11 cellular contexts compared by ENCODE assay signal in genomic region chr17:38911731-38912081, GRCh38. TPM values are rescaled to one million over a fixed set of nuclear protein-coding genes. Genes with fewer than 3 reads are reported as not detected.
A peak's percentile ranks its signal among the peaks of the same experiment; 100 is the strongest.
DNase-seq lines count a peak whose midpoint lies in the region; ATAC-seq and TF ChIP-seq lines count a peak whose summit lies in the region.
"Not testable (repeated sequence)": the region's sequence is repeated elsewhere in the genome, so short reads cannot be mapped to it uniquely, and the experiment has no call there.
"Had no signal": no experiment of that assay in that cellular context is flagged by ENCODE, and none has a peak within 500 bp of the region (broad histone marks: within the 10 kb centered on the region; RNA-seq: fewer than 3 reads in every experiment).

No MANE protein-coding gene starts in this region.

- CTCF ChIA-PET in IMR-90 (lab: Yijun Ruan, JAX); activated naive CD4-positive, alpha-beta T cell treated with anti-CD3 and anti-CD28 coated beads for 36 hours (lab: Charles Lee); MCF 10A (lab: Yijun Ruan, JAX): not testable (repeated sequence)

- H2AK5ac ChIP-seq in IMR-90 (ENCODE audit: low read depth, low read length): not testable (repeated sequence)

- not testable (repeated sequence) for H2BK120ac ChIP-seq in IMR-90 (ENCODE audit: low read depth, low read length)

- not testable (repeated sequence) for ATAC-seq in IMR-90 (ENCODE audit: low read depth); aorta (ENCODE audit: low FRiP score)

- not testable (repeated sequence) for H3K27me3 ChIP-seq in IMR-90 (ENCODE audit: control insufficient read depth, insufficient read depth, low read length); esophagus squamous epithelium; hepatocyte; subcutaneous abdominal adipose tissue (ENCODE audit: control insufficient read depth in 5 of 5, insufficient read depth in 4 of 5, low read length in 5 of 5); aorta (ENCODE audit: control insufficient read depth in 1 of 2, insufficient read depth in 2 of 2, low read length in 1 of 2)

- TF ChIP-seq CTCF in IMR-90 (conservative IDR thresholded peaks at IDR 0.05; ENCODE audit: low read depth, low read length); MCF 10A (IDR thresholded peaks at IDR 0.05; ENCODE audit: unreplicated experiment); esophagus squamous epithelium (IDR thresholded peaks at IDR 0.05); hepatocyte (IDR thresholded peaks at IDR 0.05; ENCODE audit: poor library complexity); osteocyte (IDR thresholded peaks at IDR 0.05): not testable (repeated sequence)

- peak overlapping the region; percentile 61 for H3K27ac Mint-ChIP-seq in activated naive CD4-positive, alpha-beta T cell treated with anti-CD3 and anti-CD28 coated beads for 36 hours
- H3K27ac Mint-ChIP-seq in MCF 10A (ENCODE audit: low read depth, unreplicated experiment): peak overlapping the region; percentile 42
- H3K27ac Mint-ChIP-seq in osteocyte (ENCODE audit: unreplicated experiment): not testable (repeated sequence)

- H3K9me3 Mint-ChIP-seq in activated naive CD4-positive, alpha-beta T cell treated with anti-CD3 and anti-CD28 coated beads for 36 hours; MCF 10A (ENCODE audit: unreplicated experiment); osteocyte (ENCODE audit: unreplicated experiment): not testable (repeated sequence)

- H3K23ac ChIP-seq in IMR-90 (ENCODE audit: low read depth, low read length): not testable (repeated sequence)

- not testable (repeated sequence) for H4K91ac ChIP-seq in IMR-90 (ENCODE audit: insufficient read depth, low read depth, low read length)

- H2AK9ac ChIP-seq in IMR-90 (replicated peaks; ENCODE audit: low read depth, low read length, poor library complexity): peak overlapping the region; percentile 70

- TF ChIP-seq POLR2A in IMR-90 (IDR thresholded peaks at IDR 0.05; ENCODE audit: low read depth, low read length); esophagus squamous epithelium (IDR thresholded peaks at IDR 0.05): not testable (repeated sequence)

- H2BK20ac ChIP-seq in IMR-90 (ENCODE audit: low read depth, low read length): not testable (repeated sequence)

- not testable (repeated sequence) for H3K4me2 ChIP-seq in IMR-90 (ENCODE audit: low read depth, low read length); hepatocyte

- not testable (repeated sequence) for H3K18ac ChIP-seq in IMR-90 (ENCODE audit: low read depth, low read length)

- H2AFZ ChIP-seq in IMR-90 (replicated peaks; ENCODE audit: low read length, poor library complexity); hepatocyte: not testable (repeated sequence)

- not testable (repeated sequence) for H3K14ac ChIP-seq in IMR-90 (replicated peaks; ENCODE audit: low read depth, low read length)

- not testable (repeated sequence) for H3K4me3 Mint-ChIP-seq in activated naive CD4-positive, alpha-beta T cell treated with anti-CD3 and anti-CD28 coated beads for 36 hours; MCF 10A (ENCODE audit: unreplicated experiment); osteocyte (ENCODE audit: unreplicated experiment)

- H4K20me1 ChIP-seq in IMR-90 (ENCODE audit: insufficient read depth, low read length): peaks cover 87% of the 10 kb centered on the region
- peaks cover 72% of the 10 kb centered on the region for H4K20me1 ChIP-seq in hepatocyte (ENCODE audit: insufficient read depth, poor library complexity, severe bottlenecking)

- H3K9me1 ChIP-seq in IMR-90 (ENCODE audit: insufficient read depth, low read length): peaks cover 35% of the 10 kb centered on the region

- H3K56ac ChIP-seq in IMR-90 (ENCODE audit: extremely low read depth, insufficient read depth, low read length): not testable (repeated sequence)

- H3K4me3 ChIP-seq in IMR-90 (ENCODE audit: insufficient read depth, low read depth, low read length); esophagus squamous epithelium; hepatocyte; subcutaneous abdominal adipose tissue (ENCODE audit: low read depth in 1 of 5, low read length in 5 of 5); aorta (ENCODE audit: low read length in 2 of 2): not testable (repeated sequence)

- not testable (repeated sequence) for DNase-seq in IMR-90; MCF 10A (ENCODE audit: unreplicated experiment); esophagus squamous epithelium (lab: John Stamatoyannopoulos, UW); hepatocyte (ENCODE audit: low spot score)
- peak; percentile 2 for DNase-seq in activated naive CD4-positive, alpha-beta T cell treated with anti-CD3 and anti-CD28 coated beads for 36 hours
- DNase-seq in osteocyte (ENCODE audit: extremely low spot score, unreplicated experiment): peak; percentile 62
- DNase-seq in aorta: peak; percentile 20 to 37

- TF ChIP-seq RAD21 in IMR-90 (IDR thresholded peaks at IDR 0.05; ENCODE audit: low read length): not testable (repeated sequence)

- POLR2A ChIA-PET in IMR-90 (lab: Charles Lee; ENCODE audit: unreplicated experiment); MCF 10A (lab: Yijun Ruan, JAX): not testable (repeated sequence)

- H3K9me2 ChIP-seq in hepatocyte (replicated peaks; ENCODE audit: insufficient read depth): not testable (repeated sequence)

- H3K4ac ChIP-seq in IMR-90 (ENCODE audit: low read depth, low read length): not testable (repeated sequence)

- BruUV-seq in IMR-90 (replicated peaks; lab: Mats Ljungman, UMichigan); MCF 10A (replicated peaks; lab: Mats Ljungman, UMichigan): not testable (repeated sequence)

- peaks cover 69 to 95% of the 10 kb centered on the region in 2 experiments for H3K79me1 ChIP-seq in IMR-90 (ENCODE audit: low read depth in 1 of 2, low read length in 2 of 2)

- not testable (repeated sequence) for H4K8ac ChIP-seq in IMR-90 (ENCODE audit: low read depth in 2 of 2, low read length in 2 of 2)

- in situ Hi-C loops in IMR-90 (cut with MboI; ENCODE audit: low sequenced_read_pairs): not testable (repeated sequence)

- peaks cover 80% of the 10 kb centered on the region for H3K36me3 ChIP-seq in IMR-90 (ENCODE audit: control insufficient read depth, insufficient read depth, low read length)
- peaks cover 29 to 86% (median 30%) of the 10 kb centered on the region in 3 donors for H3K36me3 ChIP-seq in esophagus squamous epithelium
- H3K36me3 ChIP-seq in hepatocyte (replicated peaks; ENCODE audit: insufficient read depth, low read depth); aorta (ENCODE audit: control insufficient read depth in 1 of 2, insufficient read depth in 2 of 2, low read length in 1 of 2): not testable (repeated sequence)
- H3K36me3 ChIP-seq in subcutaneous abdominal adipose tissue (ENCODE audit: control insufficient read depth in 5 of 5, insufficient read depth in 5 of 5, low read length in 5 of 5): peaks cover 0 to 73% (median 47%) of the 10 kb centered on the region in 5 donors

- H3K27me3 Mint-ChIP-seq in activated naive CD4-positive, alpha-beta T cell treated with anti-CD3 and anti-CD28 coated beads for 36 hours (ENCODE audit: low read depth); MCF 10A (ENCODE audit: insufficient read depth, unreplicated experiment); osteocyte (ENCODE audit: unreplicated experiment): not testable (repeated sequence)

- WGBS in IMR-90 (ENCODE audit: extremely low coverage in 2 of 2, insufficient read length in 1 of 2), 2 experiments: no CpG with 5 or more reads among the region's 8 CpGs
- WGBS in esophagus squamous epithelium, 2 donors: 93 to 96% methylated on average over 7 to 8 of the region's 8 CpGs
- 95% methylated on average over 8 of the region's 8 CpGs for WGBS in hepatocyte (ENCODE audit: low lambda C conversion rate, missing lambda C conversion rate)
- 85 to 86% methylated on average over 8 of the region's 8 CpGs for WGBS in aorta, 2 donors

- intact Hi-C loops in IMR-90 (cut with micrococcal nuclease); activated naive CD4-positive, alpha-beta T cell treated with anti-CD3 and anti-CD28 coated beads for 36 hours (cut with micrococcal nuclease); MCF 10A (cut with micrococcal nuclease); esophagus squamous epithelium (cut with DNase I); aorta (cut with DNase I): not testable (repeated sequence)

- peaks cover 10% of the 10 kb centered on the region for H3K36me3 Mint-ChIP-seq in activated naive CD4-positive, alpha-beta T cell treated with anti-CD3 and anti-CD28 coated beads for 36 hours (ENCODE audit: low read depth)
- peaks cover 50% of the 10 kb centered on the region for H3K36me3 Mint-ChIP-seq in MCF 10A (ENCODE audit: insufficient read depth, unreplicated experiment)
- H3K36me3 Mint-ChIP-seq in osteocyte (ENCODE audit: unreplicated experiment): peaks cover 31% of the 10 kb centered on the region

- dilution Hi-C loops in IMR-90 (cut with HindIII; ENCODE audit: low sequenced_read_pairs, unreplicated experiment): not testable (repeated sequence)

- H2BK15ac ChIP-seq in IMR-90 (ENCODE audit: low read depth, low read length): not testable (repeated sequence)

- not testable (repeated sequence) for H3K9me3 ChIP-seq in IMR-90 (ENCODE audit: control insufficient read depth, insufficient read depth, low read length); esophagus squamous epithelium; hepatocyte (ENCODE audit: low read depth); subcutaneous abdominal adipose tissue (ENCODE audit: control insufficient read depth in 5 of 5, low read length in 5 of 5); aorta (ENCODE audit: control insufficient read depth, low read length)

- H4K5ac ChIP-seq in IMR-90 (ENCODE audit: low read depth, low read length): not testable (repeated sequence)

- not testable (repeated sequence) for H3K4me1 ChIP-seq in IMR-90 (ENCODE audit: control insufficient read depth, insufficient read depth, low read length); aorta (ENCODE audit: control insufficient read depth in 1 of 2, insufficient read depth in 2 of 2, low read length in 2 of 2)
- H3K4me1 ChIP-seq in esophagus squamous epithelium (peaks cover 31 to 76% (median 31%) of the 10 kb centered on the region in 3 donors), hepatocyte (ENCODE audit: insufficient read depth) (peaks cover 20% of the 10 kb centered on the region), subcutaneous abdominal adipose tissue (ENCODE audit: control insufficient read depth in 5 of 5, insufficient read depth in 5 of 5, low read length in 5 of 5) (peaks cover 14 to 69% (median 60%) of the 10 kb centered on the region in 5 donors)

- not testable (repeated sequence) for H2BK5ac ChIP-seq in IMR-90 (ENCODE audit: low read depth, low read length, poor library complexity, severe bottlenecking)

- peaks cover 13% of the 10 kb centered on the region for H3K4me1 Mint-ChIP-seq in activated naive CD4-positive, alpha-beta T cell treated with anti-CD3 and anti-CD28 coated beads for 36 hours (ENCODE audit: low read depth)
- not testable (repeated sequence) for H3K4me1 Mint-ChIP-seq in MCF 10A (ENCODE audit: insufficient read depth, unreplicated experiment); osteocyte (ENCODE audit: unreplicated experiment)

- H3K79me2 ChIP-seq in hepatocyte: peaks cover 58% of the 10 kb centered on the region

- H3K27ac ChIP-seq in IMR-90 (ENCODE audit: insufficient read depth, low read length): not testable (repeated sequence)
- H3K27ac ChIP-seq in esophagus squamous epithelium (peak overlapping the region in 3 of 4 donors; percentile 5 to 45 (median 30)), hepatocyte (peak overlapping the region; percentile 46), subcutaneous abdominal adipose tissue (ENCODE audit: low read depth, low read length) (peak overlapping the region; percentile 59), aorta (ENCODE audit: low read depth in 1 of 2, low read length in 2 of 2) (peak overlapping the region in 1 of 2 donors; percentile 2)

- not testable (repeated sequence) for H3K9ac ChIP-seq in IMR-90 (ENCODE audit: low read depth, low read length)
- H3K9ac ChIP-seq in subcutaneous abdominal adipose tissue (ENCODE audit: low read length in 5 of 5): peak overlapping the region in 1 of 5 donors; percentile 41

RNA-seq across cellular contexts. Expression of gene LASP1, which starts 41.8 kb away (rescaled TPM):
- total RNA-seq in IMR-90 (2012; rRNA removed): 79.8 and 113 TPM in 2 replicates
- 262 and 304 TPM in 2 replicates for polyA plus RNA-seq in IMR-90 (2012; rRNA removed)
- 126 and 206 TPM in 2 replicates for polyA plus RNA-seq in IMR-90 (2012; cell fraction: cytosol; rRNA removed)
- 161 and 251 TPM in 2 replicates for polyA plus RNA-seq in IMR-90 (2012; cell fraction: nucleus; rRNA removed; ENCODE audit: low replicate concordance)
- total RNA-seq in activated naive CD4-positive, alpha-beta T cell treated with anti-CD3 and anti-CD28 coated beads for 36 hours: 100 to 1,000 TPM; 105 to 113 TPM
- total RNA-seq in MCF 10A (2022): 65.1 and 68.1 TPM in 2 replicates
- total RNA-seq in esophagus squamous epithelium: 10 to 100 TPM; 44.3 to 66.0 (median 51.9) TPM
- total RNA-seq in hepatocyte: 214 and 238 TPM in 2 replicates
- polyA plus RNA-seq in hepatocyte: 131 and 141 TPM in 2 replicates
- total RNA-seq in osteocyte: 402 and 409 TPM in 2 replicates
- 100 to 1,000 TPM; 136 to 169 TPM for total RNA-seq in aorta
- polyA plus RNA-seq in aorta: 10 to 100 TPM; 68.5 to 78.9 TPM

RNA-seq across cellular contexts. Expression of gene FBXO47, which starts 55.5 kb away (rescaled TPM):
- total RNA-seq in IMR-90 (2012; rRNA removed): under 0.01 TPM in 1 of 2 replicates, not detected in the other
- polyA plus RNA-seq in IMR-90 (2012; rRNA removed): not detected in 2 replicates
- polyA plus RNA-seq in IMR-90 (2012; cell fraction: cytosol; rRNA removed): not detected in 2 replicates
- polyA plus RNA-seq in IMR-90 (2012; cell fraction: nucleus; rRNA removed; ENCODE audit: low replicate concordance): not detected in 2 replicates
- total RNA-seq in activated naive CD4-positive, alpha-beta T cell treated with anti-CD3 and anti-CD28 coated beads for 36 hours: under 1 TPM; 0.14 to 0.15 TPM
- total RNA-seq in MCF 10A (2022): not detected in 2 replicates
- total RNA-seq in esophagus squamous epithelium: not detected
- not detected in 2 replicates for total RNA-seq in hepatocyte
- not detected in 2 replicates for polyA plus RNA-seq in hepatocyte
- total RNA-seq in osteocyte: not detected in 2 replicates
- total RNA-seq in aorta: not detected
- not detected for polyA plus RNA-seq in aorta
- total RNA-seq: CD8-positive, alpha-beta memory T cell; G401; H4 had no signal
- polyA plus RNA-seq: CD8-positive, alpha-beta memory T cell had no signal

RNA-seq across cellular contexts. Expression of gene RPL23, which starts 58.2 kb away (rescaled TPM):
- 1,170 and 2,401 TPM in 2 replicates for total RNA-seq in IMR-90 (2012; rRNA removed)
- 1,882 and 2,308 TPM in 2 replicates for polyA plus RNA-seq in IMR-90 (2012; rRNA removed)
- polyA plus RNA-seq in IMR-90 (2012; cell fraction: cytosol; rRNA removed): 437 and 806 TPM in 2 replicates
- polyA plus RNA-seq in IMR-90 (2012; cell fraction: nucleus; rRNA removed; ENCODE audit: low replicate concordance): 76.8 and 944 TPM in 2 replicates
- total RNA-seq in activated naive CD4-positive, alpha-beta T cell treated with anti-CD3 and anti-CD28 coated beads for 36 hours: 1,000 to 10,000 TPM; 2,241 to 2,332 TPM
- 1,891 and 2,060 TPM in 2 replicates for total RNA-seq in MCF 10A (2022)
- total RNA-seq in esophagus squamous epithelium: 1,000 to 10,000 TPM in 3 of 4 donors, 100 to 1,000 TPM in 1; 998 to 2,109 (median 1,205) TPM
- total RNA-seq in hepatocyte: 1,384 and 1,482 TPM in 2 replicates
- polyA plus RNA-seq in hepatocyte: 479 and 491 TPM in 2 replicates
- 1,245 and 1,310 TPM in 2 replicates for total RNA-seq in osteocyte
- 1,000 to 10,000 TPM; 1,147 to 1,150 TPM for total RNA-seq in aorta
- 1,000 to 10,000 TPM; 2,973 to 5,274 TPM for polyA plus RNA-seq in aorta
